In the genomic region with DNA sequence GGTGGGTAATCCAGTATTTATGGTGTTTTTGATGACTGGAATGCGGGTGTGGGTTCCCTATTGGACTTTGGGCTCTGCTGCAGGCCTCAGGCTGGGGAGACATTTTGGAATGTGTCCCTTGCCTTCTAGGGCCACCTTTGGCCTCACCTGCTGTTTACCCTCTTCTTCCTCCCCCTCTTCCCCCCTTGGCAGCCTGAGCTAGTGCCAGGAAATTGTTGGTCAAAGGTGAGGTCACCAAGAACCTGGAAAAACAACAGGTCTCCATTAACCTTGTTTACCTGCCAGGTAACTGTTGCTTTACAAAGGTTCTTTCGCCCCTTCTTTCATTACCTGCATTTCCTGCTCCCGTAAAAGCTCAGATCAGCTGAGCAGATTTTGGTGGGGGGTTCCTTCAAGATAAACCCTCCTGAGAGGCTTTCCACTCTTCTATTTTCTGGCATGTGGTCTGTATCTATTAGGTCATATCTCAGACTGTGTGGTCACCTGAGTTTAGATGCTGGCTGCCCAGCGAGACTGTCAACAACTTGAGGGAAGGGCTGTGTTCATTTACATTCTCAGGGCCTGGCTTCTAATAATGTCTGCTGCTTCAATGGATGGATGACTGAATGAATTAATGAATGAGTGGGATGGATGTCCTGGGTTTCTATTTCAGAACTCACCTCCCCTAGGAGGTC, we compare ENCODE assay signal across 1 cellular context.
TF ChIP-seq lines count a peak whose summit lies in the region.

No MANE protein-coding gene starts in this region.

TF ChIP-seq in HepG2, 621 proteins besides CTCF, POLR2A, EP300 and RAD21 (continued from another document and continues in another):
- TF ChIP-seq, protein P1, sequence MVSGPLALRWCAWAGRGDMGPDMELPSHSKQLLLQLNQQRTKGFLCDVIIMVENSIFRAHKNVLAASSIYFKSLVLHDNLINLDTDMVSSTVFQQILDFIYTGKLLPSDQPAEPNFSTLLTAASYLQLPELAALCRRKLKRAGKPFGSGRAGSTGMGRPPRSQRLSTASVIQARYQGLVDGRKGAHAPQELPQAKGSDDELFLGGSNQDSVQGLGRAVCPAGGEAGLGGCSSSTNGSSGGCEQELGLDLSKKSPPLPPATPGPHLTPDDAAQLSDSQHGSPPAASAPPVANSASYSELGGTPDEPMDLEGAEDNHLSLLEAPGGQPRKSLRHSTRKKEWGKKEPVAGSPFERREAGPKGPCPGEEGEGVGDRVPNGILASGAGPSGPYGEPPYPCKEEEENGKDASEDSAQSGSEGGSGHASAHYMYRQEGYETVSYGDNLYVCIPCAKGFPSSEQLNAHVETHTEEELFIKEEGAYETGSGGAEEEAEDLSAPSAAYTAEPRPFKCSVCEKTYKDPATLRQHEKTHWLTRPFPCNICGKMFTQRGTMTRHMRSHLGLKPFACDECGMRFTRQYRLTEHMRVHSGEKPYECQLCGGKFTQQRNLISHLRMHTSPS (CRISPR knock-in tag; IDR thresholded peaks at IDR 0.05; ENCODE audit: low read depth), result 0 out of 2 replicates have a peak, but pooled peaks have one; percentile 44
- TF ChIP-seq, protein P2, sequence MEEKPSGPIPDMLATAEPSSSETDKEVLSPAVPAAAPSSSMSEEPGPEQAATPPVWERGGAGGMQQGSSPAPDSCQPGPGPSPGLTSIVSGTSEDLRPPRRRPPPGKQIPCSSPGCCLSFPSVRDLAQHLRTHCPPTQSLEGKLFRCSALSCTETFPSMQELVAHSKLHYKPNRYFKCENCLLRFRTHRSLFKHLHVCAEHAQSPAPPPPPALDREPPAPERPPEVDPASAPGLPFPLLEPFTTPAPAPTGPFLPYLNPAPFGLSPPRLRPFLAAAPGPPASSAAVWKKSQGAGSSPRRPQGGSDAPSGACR (CRISPR knock-in tag; IDR thresholded peaks at IDR 0.05), result 0 out of 2 replicates have a peak, but pooled peaks have one; percentile 73
- TF ChIP-seq, protein P3, sequence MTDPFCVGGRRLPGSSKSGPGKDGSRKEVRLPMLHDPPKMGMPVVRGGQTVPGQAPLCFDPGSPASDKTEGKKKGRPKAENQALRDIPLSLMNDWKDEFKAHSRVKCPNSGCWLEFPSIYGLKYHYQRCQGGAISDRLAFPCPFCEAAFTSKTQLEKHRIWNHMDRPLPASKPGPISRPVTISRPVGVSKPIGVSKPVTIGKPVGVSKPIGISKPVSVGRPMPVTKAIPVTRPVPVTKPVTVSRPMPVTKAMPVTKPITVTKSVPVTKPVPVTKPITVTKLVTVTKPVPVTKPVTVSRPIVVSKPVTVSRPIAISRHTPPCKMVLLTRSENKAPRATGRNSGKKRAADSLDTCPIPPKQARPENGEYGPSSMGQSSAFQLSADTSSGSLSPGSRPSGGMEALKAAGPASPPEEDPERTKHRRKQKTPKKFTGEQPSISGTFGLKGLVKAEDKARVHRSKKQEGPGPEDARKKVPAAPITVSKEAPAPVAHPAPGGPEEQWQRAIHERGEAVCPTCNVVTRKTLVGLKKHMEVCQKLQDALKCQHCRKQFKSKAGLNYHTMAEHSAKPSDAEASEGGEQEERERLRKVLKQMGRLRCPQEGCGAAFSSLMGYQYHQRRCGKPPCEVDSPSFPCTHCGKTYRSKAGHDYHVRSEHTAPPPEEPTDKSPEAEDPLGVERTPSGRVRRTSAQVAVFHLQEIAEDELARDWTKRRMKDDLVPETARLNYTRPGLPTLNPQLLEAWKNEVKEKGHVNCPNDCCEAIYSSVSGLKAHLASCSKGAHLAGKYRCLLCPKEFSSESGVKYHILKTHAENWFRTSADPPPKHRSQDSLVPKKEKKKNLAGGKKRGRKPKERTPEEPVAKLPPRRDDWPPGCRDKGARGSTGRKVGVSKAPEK (CRISPR knock-in tag; IDR thresholded peaks at IDR 0.05; ENCODE audit: borderline replicate concordance), result no peak
- TF ChIP-seq SP1 (IDR thresholded peaks at IDR 0.05) (no peak), SP1 (CRISPR knock-in tag; IDR thresholded peaks at IDR 0.05) (peak; percentile 11; the same call in 1 of the 2 replicates), ZBTB21 (CRISPR knock-in tag; IDR thresholded peaks at IDR 0.05) (0 out of 2 replicates have a peak, but pooled peaks have one; percentile 49), ZNF567 (CRISPR knock-in tag; IDR thresholded peaks at IDR 0.05; ENCODE audit: borderline replicate concordance) (no peak), ELF4 (CRISPR knock-in tag; IDR thresholded peaks at IDR 0.05; ENCODE audit: borderline replicate concordance) (no peak), ZNF607 (CRISPR knock-in tag; IDR thresholded peaks at IDR 0.05; ENCODE audit: borderline replicate concordance) (no peak), ZSCAN22 (CRISPR knock-in tag; IDR thresholded peaks at IDR 0.05) (peak; percentile 70; the same call in 1 of the 2 replicates), HMG20B (CRISPR knock-in tag; conservative IDR thresholded peaks at IDR 0.05) (peak; percentile 64; the same call in 1 of the 2 replicates), JUNB (CRISPR knock-in tag; IDR thresholded peaks at IDR 0.05; ENCODE audit: borderline replicate concordance) (no peak), KDM3A (CRISPR knock-in tag; IDR thresholded peaks at IDR 0.05; ENCODE audit: low read depth) (no peak), SETDB1 (CRISPR knock-in tag; IDR thresholded peaks at IDR 0.05; ENCODE audit: borderline replicate concordance) (no peak), SIX1 (CRISPR knock-in tag; IDR thresholded peaks at IDR 0.05; ENCODE audit: borderline replicate concordance) (peak; percentile 58; the same call in 1 of the 2 replicates), ZNF569 (CRISPR knock-in tag; IDR thresholded peaks at IDR 0.05; ENCODE audit: borderline replicate concordance) (no peak), ZBTB7A (CRISPR knock-in tag; IDR thresholded peaks at IDR 0.05) (no peak), ZFP36 (IDR thresholded peaks at IDR 0.05; ENCODE audit: borderline replicate concordance, low read depth, low read length, partially characterized antibody) (no peak), PITX1 (CRISPR knock-in tag; IDR thresholded peaks at IDR 0.05) (peak; percentile 84; the same call in 1 of the 2 replicates), ZIK1 (CRISPR knock-in tag; IDR thresholded peaks at IDR 0.05; ENCODE audit: borderline replicate concordance, low read depth) (no peak), ZNF326 (CRISPR knock-in tag; IDR thresholded peaks at IDR 0.05; ENCODE audit: borderline replicate concordance) (no peak), CHD4 (IDR thresholded peaks at IDR 0.05; ENCODE audit: borderline replicate concordance, low read length) (0 out of 2 replicates have a peak, but pooled peaks have one; percentile 18), FOXK1 (CRISPR knock-in tag; IDR thresholded peaks at IDR 0.05; ENCODE audit: borderline replicate concordance, low read depth) (peak; percentile 74; the same call in 1 of the 2 replicates), ARNT (IDR thresholded peaks at IDR 0.05) (no peak), HDAC1 (CRISPR knock-in tag; IDR thresholded peaks at IDR 0.05) (peak; percentile 83), KLF12 (CRISPR knock-in tag; IDR thresholded peaks at IDR 0.05; ENCODE audit: borderline replicate concordance) (0 out of 2 replicates have a peak, but pooled peaks have one; percentile 30), POLR2G (IDR thresholded peaks at IDR 0.05; ENCODE audit: low read depth, low read length) (no peak), ZSCAN20 (CRISPR knock-in tag; IDR thresholded peaks at IDR 0.05; ENCODE audit: borderline replicate concordance) (no peak), ZNF124 (CRISPR knock-in tag; IDR thresholded peaks at IDR 0.05) (peak; percentile 45; the same call in 1 of the 2 replicates), AHR (CRISPR knock-in tag; IDR thresholded peaks at IDR 0.05) (no peak), ZNF670 (CRISPR knock-in tag; IDR thresholded peaks at IDR 0.05; ENCODE audit: borderline replicate concordance) (no peak), ZNF34 (CRISPR knock-in tag; IDR thresholded peaks at IDR 0.05; ENCODE audit: borderline replicate concordance) (no peak), ZSCAN31 (CRISPR knock-in tag; IDR thresholded peaks at IDR 0.05; ENCODE audit: low read depth) (peak; percentile 76)
- TF ChIP-seq, protein P4, sequence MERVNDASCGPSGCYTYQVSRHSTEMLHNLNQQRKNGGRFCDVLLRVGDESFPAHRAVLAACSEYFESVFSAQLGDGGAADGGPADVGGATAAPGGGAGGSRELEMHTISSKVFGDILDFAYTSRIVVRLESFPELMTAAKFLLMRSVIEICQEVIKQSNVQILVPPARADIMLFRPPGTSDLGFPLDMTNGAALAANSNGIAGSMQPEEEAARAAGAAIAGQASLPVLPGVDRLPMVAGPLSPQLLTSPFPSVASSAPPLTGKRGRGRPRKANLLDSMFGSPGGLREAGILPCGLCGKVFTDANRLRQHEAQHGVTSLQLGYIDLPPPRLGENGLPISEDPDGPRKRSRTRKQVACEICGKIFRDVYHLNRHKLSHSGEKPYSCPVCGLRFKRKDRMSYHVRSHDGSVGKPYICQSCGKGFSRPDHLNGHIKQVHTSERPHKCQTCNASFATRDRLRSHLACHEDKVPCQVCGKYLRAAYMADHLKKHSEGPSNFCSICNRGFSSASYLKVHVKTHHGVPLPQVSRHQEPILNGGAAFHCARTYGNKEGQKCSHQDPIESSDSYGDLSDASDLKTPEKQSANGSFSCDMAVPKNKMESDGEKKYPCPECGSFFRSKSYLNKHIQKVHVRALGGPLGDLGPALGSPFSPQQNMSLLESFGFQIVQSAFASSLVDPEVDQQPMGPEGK (CRISPR knock-in tag; IDR thresholded peaks at IDR 0.05), result peak; percentile 94
- TF ChIP-seq, protein P5, sequence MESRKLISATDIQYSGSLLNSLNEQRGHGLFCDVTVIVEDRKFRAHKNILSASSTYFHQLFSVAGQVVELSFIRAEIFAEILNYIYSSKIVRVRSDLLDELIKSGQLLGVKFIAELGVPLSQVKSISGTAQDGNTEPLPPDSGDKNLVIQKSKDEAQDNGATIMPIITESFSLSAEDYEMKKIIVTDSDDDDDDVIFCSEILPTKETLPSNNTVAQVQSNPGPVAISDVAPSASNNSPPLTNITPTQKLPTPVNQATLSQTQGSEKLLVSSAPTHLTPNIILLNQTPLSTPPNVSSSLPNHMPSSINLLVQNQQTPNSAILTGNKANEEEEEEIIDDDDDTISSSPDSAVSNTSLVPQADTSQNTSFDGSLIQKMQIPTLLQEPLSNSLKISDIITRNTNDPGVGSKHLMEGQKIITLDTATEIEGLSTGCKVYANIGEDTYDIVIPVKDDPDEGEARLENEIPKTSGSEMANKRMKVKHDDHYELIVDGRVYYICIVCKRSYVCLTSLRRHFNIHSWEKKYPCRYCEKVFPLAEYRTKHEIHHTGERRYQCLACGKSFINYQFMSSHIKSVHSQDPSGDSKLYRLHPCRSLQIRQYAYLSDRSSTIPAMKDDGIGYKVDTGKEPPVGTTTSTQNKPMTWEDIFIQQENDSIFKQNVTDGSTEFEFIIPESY (CRISPR knock-in tag; IDR thresholded peaks at IDR 0.05), result no peak
- TF ChIP-seq, protein P6, sequence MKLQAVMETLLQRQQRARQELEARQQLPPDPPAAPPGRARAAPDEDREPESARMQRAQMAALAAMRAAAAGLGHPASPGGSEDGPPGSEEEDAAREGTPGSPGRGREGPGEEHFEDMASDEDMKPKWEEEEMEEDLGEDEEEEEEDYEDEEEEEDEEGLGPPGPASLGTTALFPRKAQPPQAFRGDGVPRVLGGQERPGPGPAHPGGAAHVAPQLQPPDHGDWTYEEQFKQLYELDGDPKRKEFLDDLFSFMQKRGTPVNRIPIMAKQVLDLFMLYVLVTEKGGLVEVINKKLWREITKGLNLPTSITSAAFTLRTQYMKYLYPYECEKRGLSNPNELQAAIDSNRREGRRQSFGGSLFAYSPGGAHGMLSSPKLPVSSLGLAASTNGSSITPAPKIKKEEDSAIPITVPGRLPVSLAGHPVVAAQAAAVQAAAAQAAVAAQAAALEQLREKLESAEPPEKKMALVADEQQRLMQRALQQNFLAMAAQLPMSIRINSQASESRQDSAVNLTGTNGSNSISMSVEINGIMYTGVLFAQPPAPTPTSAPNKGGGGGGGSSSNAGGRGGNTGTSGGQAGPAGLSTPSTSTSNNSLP (IDR thresholded peaks at IDR 0.05; ENCODE audit: low read depth, low read length), result no peak
- TF ChIP-seq, protein P7, sequence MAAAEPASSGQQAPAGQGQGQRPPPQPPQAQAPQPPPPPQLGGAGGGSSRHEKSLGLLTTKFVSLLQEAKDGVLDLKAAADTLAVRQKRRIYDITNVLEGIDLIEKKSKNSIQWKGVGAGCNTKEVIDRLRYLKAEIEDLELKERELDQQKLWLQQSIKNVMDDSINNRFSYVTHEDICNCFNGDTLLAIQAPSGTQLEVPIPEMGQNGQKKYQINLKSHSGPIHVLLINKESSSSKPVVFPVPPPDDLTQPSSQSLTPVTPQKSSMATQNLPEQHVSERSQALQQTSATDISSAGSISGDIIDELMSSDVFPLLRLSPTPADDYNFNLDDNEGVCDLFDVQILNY (CRISPR knock-in tag; conservative IDR thresholded peaks at IDR 0.05), result no peak
- TF ChIP-seq, protein P8, sequence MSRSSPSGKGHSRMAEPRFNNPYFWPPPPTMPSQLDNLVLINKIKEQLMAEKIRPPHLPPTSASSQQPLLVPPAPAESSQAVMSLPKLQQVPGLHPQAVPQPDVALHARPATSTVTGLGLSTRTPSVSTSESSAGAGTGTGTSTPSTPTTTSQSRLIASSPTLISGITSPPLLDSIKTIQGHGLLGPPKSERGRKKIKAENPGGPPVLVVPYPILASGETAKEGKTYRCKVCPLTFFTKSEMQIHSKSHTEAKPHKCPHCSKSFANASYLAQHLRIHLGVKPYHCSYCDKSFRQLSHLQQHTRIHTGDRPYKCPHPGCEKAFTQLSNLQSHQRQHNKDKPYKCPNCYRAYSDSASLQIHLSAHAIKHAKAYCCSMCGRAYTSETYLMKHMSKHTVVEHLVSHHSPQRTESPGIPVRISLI (CRISPR knock-in tag; IDR thresholded peaks at IDR 0.05; ENCODE audit: borderline replicate concordance), result no peak
- TF ChIP-seq, protein P9, sequence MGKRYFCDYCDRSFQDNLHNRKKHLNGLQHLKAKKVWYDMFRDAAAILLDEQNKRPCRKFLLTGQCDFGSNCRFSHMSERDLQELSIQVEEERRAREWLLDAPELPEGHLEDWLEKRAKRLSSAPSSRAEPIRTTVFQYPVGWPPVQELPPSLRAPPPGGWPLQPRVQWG (CRISPR knock-in tag; IDR thresholded peaks at IDR 0.05; ENCODE audit: borderline replicate concordance, low read depth), result no peak
- TF ChIP-seq, protein P10, sequence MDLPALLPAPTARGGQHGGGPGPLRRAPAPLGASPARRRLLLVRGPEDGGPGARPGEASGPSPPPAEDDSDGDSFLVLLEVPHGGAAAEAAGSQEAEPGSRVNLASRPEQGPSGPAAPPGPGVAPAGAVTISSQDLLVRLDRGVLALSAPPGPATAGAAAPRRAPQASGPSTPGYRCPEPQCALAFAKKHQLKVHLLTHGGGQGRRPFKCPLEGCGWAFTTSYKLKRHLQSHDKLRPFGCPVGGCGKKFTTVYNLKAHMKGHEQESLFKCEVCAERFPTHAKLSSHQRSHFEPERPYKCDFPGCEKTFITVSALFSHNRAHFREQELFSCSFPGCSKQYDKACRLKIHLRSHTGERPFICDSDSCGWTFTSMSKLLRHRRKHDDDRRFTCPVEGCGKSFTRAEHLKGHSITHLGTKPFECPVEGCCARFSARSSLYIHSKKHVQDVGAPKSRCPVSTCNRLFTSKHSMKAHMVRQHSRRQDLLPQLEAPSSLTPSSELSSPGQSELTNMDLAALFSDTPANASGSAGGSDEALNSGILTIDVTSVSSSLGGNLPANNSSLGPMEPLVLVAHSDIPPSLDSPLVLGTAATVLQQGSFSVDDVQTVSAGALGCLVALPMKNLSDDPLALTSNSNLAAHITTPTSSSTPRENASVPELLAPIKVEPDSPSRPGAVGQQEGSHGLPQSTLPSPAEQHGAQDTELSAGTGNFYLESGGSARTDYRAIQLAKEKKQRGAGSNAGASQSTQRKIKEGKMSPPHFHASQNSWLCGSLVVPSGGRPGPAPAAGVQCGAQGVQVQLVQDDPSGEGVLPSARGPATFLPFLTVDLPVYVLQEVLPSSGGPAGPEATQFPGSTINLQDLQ (CRISPR knock-in tag; IDR thresholded peaks at IDR 0.05), result peak; percentile 48; the same call in 1 of the 2 replicates
